18 cellular contexts compared by ENCODE assay signal in the genomic region with DNA sequence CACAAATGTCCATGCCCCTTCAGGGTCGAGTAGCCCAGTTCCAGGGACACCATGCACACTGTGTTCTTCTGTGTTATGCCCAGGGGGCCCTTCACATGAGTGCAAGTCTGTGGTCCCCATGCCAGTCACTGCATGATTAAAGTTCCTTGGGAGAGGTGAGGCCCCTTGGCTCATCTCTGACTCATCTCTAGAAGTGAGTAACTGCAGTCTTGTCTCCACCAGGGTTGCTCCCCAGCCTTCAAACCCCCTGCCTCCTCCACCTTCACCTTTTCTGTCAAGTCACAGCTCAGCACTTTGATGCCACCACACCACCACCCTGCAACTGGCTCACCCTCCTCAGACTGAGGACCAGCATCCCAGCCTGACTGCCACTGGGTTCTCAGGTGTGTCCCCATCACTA.
DNase-seq lines count a peak whose midpoint lies in the region; ATAC-seq lines count a peak whose summit lies in the region.
"Had no signal": no experiment of that assay in that cellular context is flagged by ENCODE, and none has a peak within 500 bp of the region (broad histone marks: within the 10 kb centered on the region; RNA-seq: fewer than 3 reads in every experiment).

No MANE protein-coding gene starts in this region.

- ATAC-seq in stimulated activated effector memory CD8-positive, alpha-beta T cell treated with anti-CD3 and anti-CD28 coated beads, Interleukin-12 subunit alpha, Interleukin-12 subunit beta, amount 100 ng/mL, for 72 hours: peak; percentile 90
- ATAC-seq in HG03095 (IDR thresholded peaks at IDR 0.05; ENCODE audit: unreplicated experiment) (no peak), HG02973 (IDR thresholded peaks at IDR 0.05; ENCODE audit: unreplicated experiment) (no peak)
- ATAC-seq: CD8-positive, alpha-beta T cell had no signal

- CTCF ChIA-PET in activated CD4-positive, alpha-beta memory T cell treated with anti-CD3 and anti-CD28 coated beads, Interleukin-2, amount 10 ng/mL, durations not matched to agents 7 days and 5 days (lab: Charles Lee): no interaction called here

- no peaks in the 10 kb centered on the region for H3K36me3 Mint-ChIP-seq in activated CD4-positive, alpha-beta memory T cell treated with anti-CD3 and anti-CD28 coated beads, Interleukin-2, amount 10 ng/mL, durations not matched to agents 7 days and 5 days (ENCODE audit: low read depth)
- H3K36me3 Mint-ChIP-seq in stimulated activated effector memory CD8-positive, alpha-beta T cell treated with anti-CD3 and anti-CD28 coated beads, Interleukin-12 subunit alpha, Interleukin-12 subunit beta, amount 100 ng/mL, for 72 hours: no peaks in the 10 kb centered on the region
- H3K36me3 Mint-ChIP-seq: CD8-positive, alpha-beta T cell had no signal

- no peaks in the 10 kb centered on the region for H3K9me3 Mint-ChIP-seq in activated CD4-positive, alpha-beta memory T cell treated with anti-CD3 and anti-CD28 coated beads, Interleukin-2, amount 10 ng/mL, durations not matched to agents 7 days and 5 days
- peaks cover 4% of the 10 kb centered on the region for H3K9me3 Mint-ChIP-seq in stimulated activated effector memory CD8-positive, alpha-beta T cell treated with anti-CD3 and anti-CD28 coated beads, Interleukin-12 subunit alpha, Interleukin-12 subunit beta, amount 100 ng/mL, for 72 hours

- H3K27ac Mint-ChIP-seq in activated CD4-positive, alpha-beta memory T cell treated with anti-CD3 and anti-CD28 coated beads, Interleukin-2, amount 10 ng/mL, durations not matched to agents 7 days and 5 days: no peak overlapping the region
- H3K27ac Mint-ChIP-seq in stimulated activated effector memory CD8-positive, alpha-beta T cell treated with anti-CD3 and anti-CD28 coated beads, Interleukin-12 subunit alpha, Interleukin-12 subunit beta, amount 100 ng/mL, for 72 hours: no peak overlapping the region
- H3K27ac Mint-ChIP-seq: CD8-positive, alpha-beta T cell; nephron; progenitor cell of endocrine pancreas had no signal

- peaks cover 20% of the 10 kb centered on the region for H3K27me3 Mint-ChIP-seq in activated CD4-positive, alpha-beta memory T cell treated with anti-CD3 and anti-CD28 coated beads, Interleukin-2, amount 10 ng/mL, durations not matched to agents 7 days and 5 days

- POLR2A ChIA-PET in activated CD4-positive, alpha-beta memory T cell treated with anti-CD3 and anti-CD28 coated beads, Interleukin-2, amount 10 ng/mL, durations not matched to agents 7 days and 5 days (lab: Charles Lee): no interaction called here

- no peak overlapping the region for H3K4me3 Mint-ChIP-seq in activated CD4-positive, alpha-beta memory T cell treated with anti-CD3 and anti-CD28 coated beads, Interleukin-2, amount 10 ng/mL, durations not matched to agents 7 days and 5 days
- no peak overlapping the region for H3K4me3 Mint-ChIP-seq in stimulated activated effector memory CD8-positive, alpha-beta T cell treated with anti-CD3 and anti-CD28 coated beads, Interleukin-12 subunit alpha, Interleukin-12 subunit beta, amount 100 ng/mL, for 72 hours
- H3K4me3 Mint-ChIP-seq: CD8-positive, alpha-beta T cell; nephron had no signal

- peak; percentile 2 for DNase-seq in activated naive CD4-positive, alpha-beta T cell treated with Interleukin-2 at 50 U/mL for 16 hours
- no peak for DNase-seq in activated naive CD4-positive, alpha-beta T cell (lab: John Stamatoyannopoulos, UW)
- DNase-seq in activated CD4-positive, alpha-beta memory T cell treated with anti-CD3 and anti-CD28 coated beads, Interleukin-2, amount 10 ng/mL, durations not matched to agents 7 days and 5 days: peak; percentile 16
- DNase-seq in glomerular visceral epithelial cell (ENCODE audit: extremely low spot score) (peak; percentile 17), ureter (ENCODE audit: low spot score) (no peak)
- no peak for DNase-seq in stimulated activated effector memory CD8-positive, alpha-beta T cell treated with anti-CD3 and anti-CD28 coated beads, Interleukin-12 subunit alpha, Interleukin-12 subunit beta, amount 100 ng/mL, for 72 hours (ENCODE audit: low spot score in 2 of 2)
- DNase-seq: adrenal gland; CD8-positive, alpha-beta T cell; DMS79; GOT3; mesendoderm; NCI-H1105 treated with DMSO at 0.1 percent for 48 hours; Peyer's patch; small intestine had no signal

- peaks cover 9% of the 10 kb centered on the region for H3K4me1 Mint-ChIP-seq in activated CD4-positive, alpha-beta memory T cell treated with anti-CD3 and anti-CD28 coated beads, Interleukin-2, amount 10 ng/mL, durations not matched to agents 7 days and 5 days
- no peaks in the 10 kb centered on the region for H3K4me1 Mint-ChIP-seq in stimulated activated effector memory CD8-positive, alpha-beta T cell treated with anti-CD3 and anti-CD28 coated beads, Interleukin-12 subunit alpha, Interleukin-12 subunit beta, amount 100 ng/mL, for 72 hours

Comparison
In these comparisons a context has a peak if more than half of its experiments do, and no peak if none do; other contexts are left out.
1. DNase-seq: peak in activated naive CD4-positive, alpha-beta T cell treated with Interleukin-2 at 50 U/mL for 16 hours (single experiment), activated CD4-positive, alpha-beta memory T cell treated with anti-CD3 and anti-CD28 coated beads, Interleukin-2, amount 10 ng/mL, durations not matched to agents 7 days and 5 days (single experiment) and glomerular visceral epithelial cell (single experiment); none in activated naive CD4-positive, alpha-beta T cell (0 of 4), stimulated activated effector memory CD8-positive, alpha-beta T cell treated with anti-CD3 and anti-CD28 coated beads, Interleukin-12 subunit alpha, Interleukin-12 subunit beta, amount 100 ng/mL, for 72 hours (0 of 2) and ureter (single experiment).